Comparison of ENCODE assay signal across 8 cellular contexts in genomic region chr5:172901012-172901780, GRCh38. TPM values are rescaled to one million over a fixed set of nuclear protein-coding genes. Genes with fewer than 3 reads are reported as not detected.
DNase-seq lines count a peak whose midpoint lies in the region; FAIRE-seq and TF ChIP-seq lines count a peak whose summit lies in the region.

No MANE protein-coding gene starts in this region.

- H3K79me2 ChIP-seq in neural progenitor cell (ENCODE audit: low read depth) = no peaks in the 10 kb centered on the region

- peaks cover 2% of the 10 kb centered on the region for H3K27me3 Mint-ChIP-seq in neural progenitor cell (ENCODE audit: insufficient read depth, low read depth)
- no peaks in the 10 kb centered on the region for H3K27me3 Mint-ChIP-seq in CD4-positive, alpha-beta memory T cell

- H3K4me2 ChIP-seq in skeletal muscle satellite cell (ENCODE audit: low read length) (no peak overlapping the region), neural progenitor cell (no peak overlapping the region)

- peak; percentile 92 for DNase-seq in ELR (ENCODE audit: low read depth)
- peak; percentile 99 for DNase-seq in astrocyte of the spinal cord (ENCODE audit: low read depth, low spot score)
- peak; percentile 90 for DNase-seq in kidney
- DNase-seq in activated T-cell treated with anti-CD3 and anti-CD28 coated beads, Interleukin-2, amount 50 U/mL, for 1 hour = no peak
- DNase-seq in neural progenitor cell (ENCODE audit: low spot score) = no peak
- DNase-seq in CD4-positive, alpha-beta memory T cell = no peak
- DNase-seq in stimulated activated CD4-positive, alpha-beta T cell treated with anti-CD3 and anti-CD28 coated beads, Interleukin-1b, Interleukin-23, amount 100 ng/mL, for 48 hours = no peak

- no peak overlapping the region for H2AFZ ChIP-seq in neural progenitor cell (replicated peaks)

- in situ Hi-C loops in astrocyte of the spinal cord (cut with HindIII; ENCODE audit: low sequenced_read_pairs) = no loop called here

- POLR2A ChIA-PET in CD4-positive, alpha-beta memory T cell (lab: Charles Lee; ENCODE audit: partially characterized antibody) = no interaction called here

- no peak overlapping the region for H3K4me3 Mint-ChIP-seq in neural progenitor cell
- H3K4me3 Mint-ChIP-seq in CD4-positive, alpha-beta memory T cell = no peak overlapping the region

- peak overlapping the region; percentile 51 to 81 for H3K9ac ChIP-seq in kidney (ENCODE audit: low read length in 2 of 2)
- peak overlapping the region; percentile 85 for H3K9ac ChIP-seq in skeletal muscle satellite cell (ENCODE audit: low read depth, low read length)
- no peak overlapping the region for H3K9ac ChIP-seq in neural progenitor cell

- no peak overlapping the region for H3K4me3 ChIP-seq in astrocyte of the spinal cord (ENCODE audit: low read depth, low read length)
- no peak overlapping the region for H3K4me3 ChIP-seq in kidney (ENCODE audit: low read length in 2 of 2)
- no peak overlapping the region for H3K4me3 ChIP-seq in skeletal muscle satellite cell (ENCODE audit: low read length)
- no peak overlapping the region for H3K4me3 ChIP-seq in neural progenitor cell
- H3K4me3 ChIP-seq in CD4-positive, alpha-beta memory T cell (ENCODE audit: low read length in 2 of 2) = no peak overlapping the region

- H3K4me1 Mint-ChIP-seq in neural progenitor cell = peaks cover 31% of the 10 kb centered on the region
- peaks cover 1 to 20% (median 4%) of the 10 kb centered on the region in 4 donors for H3K4me1 Mint-ChIP-seq in CD4-positive, alpha-beta memory T cell

- FAIRE-seq in kidney (lab: Jason Lieb, UNC) = peak; percentile 19

- H3K27me3 ChIP-seq in skeletal muscle satellite cell (ENCODE audit: control insufficient read depth, insufficient read depth, low read length) (no peaks in the 10 kb centered on the region), neural progenitor cell (no peaks in the 10 kb centered on the region)
- H3K27me3 ChIP-seq in CD4-positive, alpha-beta memory T cell (ENCODE audit: insufficient read depth, low read length) = no peaks in the 10 kb centered on the region

- H3K27ac ChIP-seq in kidney (ENCODE audit: low read depth in 2 of 2, low read length in 2 of 2) = peak overlapping the region; percentile 95 to 97
- H3K27ac ChIP-seq in neural progenitor cell = no peak overlapping the region
- no peak overlapping the region for H3K27ac ChIP-seq in CD4-positive, alpha-beta memory T cell (ENCODE audit: low read depth, low read length)

- H3K36me3 ChIP-seq in kidney (ENCODE audit: control insufficient read depth in 1 of 2, insufficient read depth in 2 of 2, low read length in 2 of 2) (peaks cover 3 to 19% of the 10 kb centered on the region in 2 donors), skeletal muscle satellite cell (ENCODE audit: insufficient read depth, low read length) (peaks cover 46% of the 10 kb centered on the region), neural progenitor cell (no peaks in the 10 kb centered on the region)
- H3K36me3 ChIP-seq in CD4-positive, alpha-beta memory T cell (ENCODE audit: insufficient read depth, low read length) = peaks cover 5% of the 10 kb centered on the region

- H4K20me1 ChIP-seq in neural progenitor cell (ENCODE audit: low read depth) = peaks cover 41% of the 10 kb centered on the region

- peaks cover 40 to 48% of the 10 kb centered on the region in 2 donors for H3K4me1 ChIP-seq in kidney (ENCODE audit: control insufficient read depth in 1 of 2, insufficient read depth in 1 of 2, low read depth in 1 of 2, low read length in 2 of 2)
- H3K4me1 ChIP-seq in skeletal muscle satellite cell (ENCODE audit: control insufficient read depth, insufficient read depth, low read length) = peaks cover 89% of the 10 kb centered on the region
- H3K4me1 ChIP-seq in neural progenitor cell = peaks cover 21% of the 10 kb centered on the region
- H3K4me1 ChIP-seq in CD4-positive, alpha-beta memory T cell (ENCODE audit: insufficient read depth, low read length) = peaks cover 5% of the 10 kb centered on the region

- peaks cover 19% of the 10 kb centered on the region for H3F3A ChIP-seq in neural progenitor cell (ENCODE audit: low read depth)

- H3K9me3 Mint-ChIP-seq in neural progenitor cell = no peaks in the 10 kb centered on the region
- no peaks in the 10 kb centered on the region for H3K9me3 Mint-ChIP-seq in CD4-positive, alpha-beta memory T cell

- TF ChIP-seq CTCF in astrocyte of the spinal cord (IDR thresholded peaks at IDR 0.05; ENCODE audit: low read depth, low read length) = no peak
- TF ChIP-seq CTCF in kidney (IDR thresholded peaks at IDR 0.05; ENCODE audit: borderline replicate concordance, extremely low read depth, insufficient read depth) = no peak
- TF ChIP-seq CTCF in neural progenitor cell (IDR thresholded peaks at IDR 0.05) = no peak

- CTCF ChIA-PET in CD4-positive, alpha-beta memory T cell (lab: Charles Lee; ENCODE audit: partially characterized antibody) = interaction anchor here (2.7 kb wide), 1 partner anchor 31 kb away, joined by 11 read pairs; no protein-coding TSS in a partner anchor

- intact Hi-C loops in kidney (cut with DNase I) = no loop called here
- intact Hi-C loops in CD4-positive, alpha-beta memory T cell (cut with micrococcal nuclease) = no loop called here

- no peaks in the 10 kb centered on the region for H3K9me3 ChIP-seq in kidney (ENCODE audit: control insufficient read depth in 1 of 2, low read length in 2 of 2)
- H3K9me3 ChIP-seq in skeletal muscle satellite cell (replicated peaks; ENCODE audit: low read length) = no peaks in the 10 kb centered on the region
- no peaks in the 10 kb centered on the region for H3K9me3 ChIP-seq in neural progenitor cell (ENCODE audit: low read depth)
- no peaks in the 10 kb centered on the region for H3K9me3 ChIP-seq in CD4-positive, alpha-beta memory T cell (ENCODE audit: control insufficient read depth in 1 of 2, low read length in 2 of 2)

- H3K36me3 Mint-ChIP-seq in neural progenitor cell = peaks cover 3% of the 10 kb centered on the region
- peaks cover 17 to 37% of the 10 kb centered on the region in 2 donors for H3K36me3 Mint-ChIP-seq in CD4-positive, alpha-beta memory T cell

- H3K27ac Mint-ChIP-seq in neural progenitor cell = no peak overlapping the region
- H3K27ac Mint-ChIP-seq in CD4-positive, alpha-beta memory T cell = peak overlapping the region in 2 of 7 donors; percentile 35 to 37

RNA-seq across cellular contexts. Expression of gene RPL26L1, which starts 58.0 kb away (rescaled TPM):
- total RNA-seq in kidney = 30.9 TPM
- 80.7 TPM for polyA plus RNA-seq in kidney (ENCODE audit: insufficient read depth, low read depth, low replicate concordance)
- total RNA-seq in skeletal muscle satellite cell (2012; rRNA removed) = 67.7 and 73.2 TPM in 2 replicates
- 55.7 and 99.3 TPM in 2 replicates for total RNA-seq in neural progenitor cell (ENCODE audit: low replicate concordance)
- 10 to 100 TPM in 1 of 2 experiments, 1 to 10 TPM in 1; 9.6 to 13.3 TPM for total RNA-seq in CD4-positive, alpha-beta memory T cell
- 10 to 100 TPM; 37.8 TPM for polyA plus RNA-seq in CD4-positive, alpha-beta memory T cell

Comparison
In these comparisons a context has a peak if more than half of its experiments do, and no peak if none do; other contexts are left out.
1. DNase-seq: peak in ELR (single experiment), astrocyte of the spinal cord (single experiment) and kidney (single experiment); none in activated T-cell treated with anti-CD3 and anti-CD28 coated beads, Interleukin-2, amount 50 U/mL, for 1 hour (single experiment), neural progenitor cell (single experiment), CD4-positive, alpha-beta memory T cell (0 of 5) and stimulated activated CD4-positive, alpha-beta T cell treated with anti-CD3 and anti-CD28 coated beads, Interleukin-1b, Interleukin-23, amount 100 ng/mL, for 48 hours (single experiment).
2. H3K27ac ChIP-seq: peak in kidney (2 of 2); none in neural progenitor cell (single experiment) and CD4-positive, alpha-beta memory T cell (single experiment).